ENCODE assay signal across 10 cellular contexts in the genomic region with DNA sequence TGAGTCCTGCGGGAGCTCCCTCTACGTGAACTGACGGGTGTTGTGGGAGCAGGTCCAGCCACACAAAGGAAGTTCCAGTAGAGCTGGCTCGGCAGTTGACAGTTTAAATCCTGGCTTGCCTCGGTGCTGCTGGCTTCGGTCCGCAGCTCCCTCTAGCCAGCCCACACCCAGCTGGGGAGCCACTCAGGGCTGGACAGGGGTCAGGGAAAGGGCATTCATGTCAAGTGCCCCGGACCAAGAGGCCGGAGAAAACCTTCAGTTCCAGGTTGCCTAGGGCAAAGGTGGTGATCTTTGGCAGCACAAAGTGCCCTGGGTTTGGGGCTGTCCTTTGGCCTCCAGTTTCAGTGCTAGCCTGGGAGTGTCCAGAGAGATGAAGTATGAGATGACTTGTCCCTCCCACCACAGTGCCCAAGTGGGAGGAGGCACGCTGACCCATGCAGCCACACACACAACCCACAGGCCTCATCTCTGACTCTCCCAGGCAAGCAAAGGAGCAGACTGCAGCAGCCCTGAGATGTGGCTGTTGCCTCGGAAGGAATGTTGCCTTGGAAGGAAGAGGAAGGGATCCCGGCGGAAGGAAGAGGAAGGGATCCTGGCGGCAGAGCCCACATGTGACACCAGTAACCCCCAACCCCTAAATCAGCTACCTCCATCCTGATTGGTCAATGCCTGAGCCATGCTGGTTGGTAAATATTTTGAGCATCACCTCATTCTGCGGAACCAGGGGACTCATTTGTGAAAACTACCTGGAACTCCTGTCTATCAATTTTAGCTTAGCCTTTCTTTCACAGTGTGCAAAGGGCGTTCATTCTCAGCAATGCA. TPM values are rescaled to one million over a fixed set of nuclear protein-coding genes. Genes with fewer than 3 reads are reported as not detected.
A peak's percentile ranks its signal among the peaks of the same experiment; 100 is the strongest.
DNase-seq lines count a peak whose midpoint lies in the region; ATAC-seq, FAIRE-seq and TF ChIP-seq lines count a peak whose summit lies in the region.
"Had no signal": no experiment of that assay in that cellular context is flagged by ENCODE, and none has a peak within 500 bp of the region (broad histone marks: within the 10 kb centered on the region; RNA-seq: fewer than 3 reads in every experiment).

No MANE protein-coding gene starts in this region.

- TF ChIP-seq CTCF in breast epithelium (IDR thresholded peaks at IDR 0.05), result no peak

- H3K36me3 ChIP-seq in H7 (replicated peaks; ENCODE audit: control insufficient read depth, insufficient read depth, low read length) (no peaks in the 10 kb centered on the region), breast epithelium (no peaks in the 10 kb centered on the region), small intestine (ENCODE audit: control insufficient read depth in 2 of 2, insufficient read depth in 2 of 2, low read length in 2 of 2) (peaks cover 0 to 2% of the 10 kb centered on the region in 2 donors)

- intact Hi-C loops in breast epithelium (cut with DNase I; ENCODE audit: low total_unique reads) (no loop called here), left colon (cut with DNase I, micrococcal nuclease) (no loop called here)

- H3K27ac ChIP-seq in breast epithelium, result peak overlapping the region; percentile 79 to 90
- H3K27ac ChIP-seq in small intestine (ENCODE audit: low read depth in 1 of 2, low read length in 1 of 2), result peak overlapping the region; percentile 11 to 79

- TF ChIP-seq POLR2A in breast epithelium (IDR thresholded peaks at IDR 0.05), result no peak

- H3K9me3 ChIP-seq in breast epithelium, result no peaks in the 10 kb centered on the region
- no peaks in the 10 kb centered on the region for H3K9me3 ChIP-seq in small intestine (ENCODE audit: control insufficient read depth, low read depth)

- no peak for FAIRE-seq in small intestine (lab: Jason Lieb, UNC)

- H3K27me3 ChIP-seq in H7 (ENCODE audit: control insufficient read depth, insufficient read depth, low read length) (no peaks in the 10 kb centered on the region), breast epithelium (no peaks in the 10 kb centered on the region), small intestine (ENCODE audit: control insufficient read depth in 2 of 2, insufficient read depth in 2 of 2, low read length in 2 of 2) (no peaks in the 10 kb centered on the region)

- DNase-seq in H7 (peak; percentile 73), breast epithelium (ENCODE audit: low spot score in 2 of 2) (no peak), left colon (peak; percentile 41 to 48), small intestine (peak; percentile 77), NCI-H1105 treated with DMSO at 0.1 percent for 48 hours (lab: John Stamatoyannopoulos, UW) (no peak)
- DNase-seq in activated effector memory CD4-positive, alpha-beta T cell treated with Interleukin-2 at 50 U/mL for 16 hours, result no peak
- DNase-seq: dermis blood vessel endothelial cell, NCI-H2107 had no signal

- ATAC-seq in left colon (peak; percentile 76), HG02759 (IDR thresholded peaks at IDR 0.05; ENCODE audit: unreplicated experiment) (no peak), HG03432 (IDR thresholded peaks at IDR 0.05; ENCODE audit: unreplicated experiment) (no peak)

- H3K4me1 ChIP-seq in breast epithelium (peaks cover 2 to 17% of the 10 kb centered on the region in 2 donors), small intestine (ENCODE audit: control insufficient read depth in 2 of 2, insufficient read depth in 1 of 2, low read depth in 1 of 2, low read length in 1 of 2) (peaks cover 0 to 2% of the 10 kb centered on the region in 2 donors)

- H3K4me3 ChIP-seq in H7 (ENCODE audit: insufficient read depth, low read depth, low read length) (no peak overlapping the region), breast epithelium (peak overlapping the region in 1 of 3 donors; percentile 2), small intestine (ENCODE audit: low read depth in 1 of 2, low read length in 2 of 2) (no peak overlapping the region)

- 37 to 46% (median 45%) methylated on average over 16 of the region's 16 CpGs for whole genome bisulfite sequencing in small intestine, 3 donors

RNA-seq across cellular contexts. Expression of gene ANPEP, which starts 13.9 kb away (rescaled TPM):
- 3.3 and 6.7 TPM in 2 replicates for total RNA-seq in H7 (2014; rRNA removed; shearing (Covaris generic))
- total RNA-seq in breast epithelium (100 to 1,000 TPM in 2 of 3 donors, 10 to 100 TPM in 1; 26.5 to 129 (median 106) TPM), left colon (100 to 1,000 TPM; 439 to 623 TPM)
- polyA plus RNA-seq in small intestine, result 1,000 to 10,000 TPM; 1,286 to 3,293 (median 3,150) TPM

RNA-seq across cellular contexts. Expression of gene MESP2, which starts 52.4 kb away (rescaled TPM):
- total RNA-seq in H7 (2014; rRNA removed; shearing (Covaris generic)), result 2.0 TPM in 2 replicates
- 1 to 10 TPM in 1 of 3 donors, under 1 TPM in 1, not detected in 1; 0.64 to 2.3 TPM for total RNA-seq in breast epithelium
- 1 to 10 TPM in 1 of 2 donors, under 1 TPM in 1; 0.84 to 1.0 TPM for total RNA-seq in left colon
- under 1 TPM in 1 of 3 donors, not detected in 2; 0.39 TPM for polyA plus RNA-seq in small intestine
- total RNA-seq: dermis blood vessel endothelial cell had no signal

Comparison
In these comparisons a context has a peak if more than half of its experiments do, and no peak if none do; other contexts are left out.
1. DNase-seq: peak in H7 (single experiment), left colon (2 of 2) and small intestine (single experiment); none in breast epithelium (0 of 2), activated effector memory CD4-positive, alpha-beta T cell treated with Interleukin-2 at 50 U/mL for 16 hours (single experiment) and NCI-H1105 treated with DMSO at 0.1 percent for 48 hours (single experiment).